Comparison of ENCODE assay signal across 11 cellular contexts in the genomic region with DNA sequence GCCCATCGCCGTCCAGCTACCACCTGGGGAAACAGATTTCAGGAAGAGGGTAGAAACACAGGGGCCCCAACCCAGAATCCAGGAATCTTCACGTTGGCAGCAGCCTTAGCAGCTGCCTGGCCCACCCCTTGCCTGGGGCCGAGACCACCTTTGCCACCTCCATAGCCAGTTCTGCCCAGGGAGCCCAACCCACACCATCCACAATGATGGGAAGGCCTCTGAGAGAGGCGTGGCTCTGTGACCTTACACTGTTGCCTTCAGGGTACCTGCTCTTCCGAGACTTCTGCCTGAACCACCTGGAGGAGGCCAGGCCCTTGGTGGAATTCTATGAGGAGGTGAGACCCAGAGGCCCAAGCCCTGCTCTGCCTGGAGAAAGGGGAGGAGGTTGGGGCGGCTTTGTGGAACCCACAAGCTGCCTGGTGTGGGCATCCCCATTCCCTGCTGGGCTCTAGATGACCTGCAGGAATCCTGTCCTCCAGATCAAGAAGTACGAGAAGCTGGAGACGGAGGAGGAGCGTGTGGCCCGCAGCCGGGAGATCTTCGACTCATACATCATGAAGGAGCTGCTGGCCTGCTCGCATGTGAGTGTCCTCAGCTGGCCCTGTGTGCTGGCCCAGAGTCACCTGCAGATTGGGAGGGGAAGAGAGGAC. TPM values are rescaled to one million over a fixed set of nuclear protein-coding genes. Genes with fewer than 3 reads are reported as not detected.
DNase-seq lines count a peak whose midpoint lies in the region; ATAC-seq, FAIRE-seq and TF ChIP-seq lines count a peak whose summit lies in the region.
"Had no signal": no experiment of that assay in that cellular context is flagged by ENCODE, and none has a peak within 500 bp of the region (broad histone marks: within the 10 kb centered on the region; RNA-seq: fewer than 3 reads in every experiment).

No MANE protein-coding gene starts in this region.

- no peaks in the 10 kb centered on the region for H3K27me3 ChIP-seq in CD8-positive, alpha-beta T cell (ENCODE audit: insufficient read depth, low read length)
- H3K27me3 ChIP-seq in Peyer's patch: no peaks in the 10 kb centered on the region
- no peaks in the 10 kb centered on the region for H3K27me3 ChIP-seq in psoas muscle (ENCODE audit: insufficient read depth in 3 of 3, low read length in 2 of 3)

- no peaks in the 10 kb centered on the region for H3K27me3 Mint-ChIP-seq in CD8-positive, alpha-beta T cell (ENCODE audit: low read depth)
- H3K27me3 Mint-ChIP-seq in effector memory CD8-positive, alpha-beta T cell: no peaks in the 10 kb centered on the region

- WGBS in psoas muscle, 3 donors: 85 to 87% (median 87%) methylated on average over 14 of the region's 14 CpGs

- no peaks in the 10 kb centered on the region for H3K9me3 Mint-ChIP-seq in CD8-positive, alpha-beta T cell
- H3K9me3 Mint-ChIP-seq in effector memory CD8-positive, alpha-beta T cell: no peaks in the 10 kb centered on the region

- peaks cover 79% of the 10 kb centered on the region for H3K36me3 Mint-ChIP-seq in CD8-positive, alpha-beta T cell
- H3K36me3 Mint-ChIP-seq in effector memory CD8-positive, alpha-beta T cell (ENCODE audit: insufficient read depth): peaks cover 96% of the 10 kb centered on the region

- CTCF ChIA-PET in CD8-positive, alpha-beta T cell (lab: Charles Lee): interaction anchor here (0.7 to 2.0 kb wide), 7 partner anchors 9 to 102 kb away, joined by 3 to 12 read pairs (median 4); a partner anchor contains a TSS

- peak overlapping the region; percentile 95 for H3K27ac Mint-ChIP-seq in CD8-positive, alpha-beta T cell
- peak overlapping the region; percentile 90 to 99 for H3K27ac Mint-ChIP-seq in effector memory CD8-positive, alpha-beta T cell

- peaks cover 54% of the 10 kb centered on the region for H3K36me3 ChIP-seq in CD8-positive, alpha-beta T cell (ENCODE audit: insufficient read depth, low read length)
- peaks cover 0 to 62% (median 5%) of the 10 kb centered on the region in 3 donors for H3K36me3 ChIP-seq in Peyer's patch
- peaks cover 3 to 57% of the 10 kb centered on the region in 2 donors for H3K36me3 ChIP-seq in psoas muscle (ENCODE audit: insufficient read depth in 1 of 2, low read depth in 1 of 2)

- intact Hi-C loops in CD8-positive, alpha-beta T cell (cut with DNase I, micrococcal nuclease): loop anchor here in 1 of 2 experiments (5.0 kb wide), 1 partner anchor 228 kb away; a partner anchor contains a TSS
- intact Hi-C loops in psoas muscle (cut with DNase I): no loop called here

- H3K27ac ChIP-seq in CD8-positive, alpha-beta T cell (ENCODE audit: low read depth, low read length): peak overlapping the region; percentile 74
- H3K27ac ChIP-seq in Peyer's patch (peak overlapping the region; percentile 83 to 100 (median 90)), psoas muscle (no peak overlapping the region)

- peaks cover 96% of the 10 kb centered on the region for H3K4me1 ChIP-seq in CD8-positive, alpha-beta T cell (ENCODE audit: insufficient read depth, low read length)
- H3K4me1 ChIP-seq in Peyer's patch (peaks cover 12 to 59% (median 53%) of the 10 kb centered on the region in 4 donors), psoas muscle (peaks cover 42% of the 10 kb centered on the region)

- no peak for ATAC-seq in CD8-positive, alpha-beta T cell
- no peak for ATAC-seq in effector memory CD8-positive, alpha-beta T cell (replicated peaks)
- ATAC-seq in psoas muscle: no peak

- peak in 1 of 7 experiments; percentile 0 for DNase-seq in CD8-positive, alpha-beta T cell
- DNase-seq in Peyer's patch (peak in 1 of 3 donors; percentile 44), psoas muscle (peak; percentile 6 to 51), NCI-H1092 treated with DMSO at 0.1 percent for 48 hours (lab: John Stamatoyannopoulos, UW) (no peak), H54 (ENCODE audit: insufficient read length, low spot score) (no peak), GM10266 (ENCODE audit: extremely low spot score) (no peak), HCEC 1CT (no peak)
- DNase-seq in effector memory CD8-positive, alpha-beta T cell: no peak
- DNase-seq: DMS153; hippocampal formation; stimulated activated CD4-positive, alpha-beta T cell treated with anti-CD3 and anti-CD28 coated beads, Interleukin-12 subunit alpha, Interleukin-12 subunit beta, amount 100 ng/mL, for 4 hours had no signal

- H3K4me3 ChIP-seq in CD8-positive, alpha-beta T cell (ENCODE audit: low read depth, low read length): no peak overlapping the region
- no peak overlapping the region for H3K4me3 ChIP-seq in Peyer's patch
- no peak overlapping the region for H3K4me3 ChIP-seq in psoas muscle

- TF ChIP-seq CTCF in CD8-positive, alpha-beta T cell (IDR thresholded peaks at IDR 0.05): no peak
- no peak for TF ChIP-seq CTCF in Peyer's patch (IDR thresholded peaks at IDR 0.05)
- no peak for TF ChIP-seq CTCF in psoas muscle (IDR thresholded peaks at IDR 0.05)
- no peak for TF ChIP-seq CTCF in GM10266 (IDR thresholded peaks at IDR 0.05; ENCODE audit: control insufficient read depth, insufficient read depth, low read depth, missing control alignments)

- POLR2A ChIA-PET in CD8-positive, alpha-beta T cell (lab: Charles Lee): interaction anchor here (1.5 to 15.2 kb wide), 4 partner anchors 5 to 38 kb away, joined by 5 to 426 read pairs (median 216); a partner anchor contains a TSS

- TF ChIP-seq POLR2A in Peyer's patch (IDR thresholded peaks at IDR 0.05): no peak
- TF ChIP-seq POLR2A in H54 (IDR thresholded peaks at IDR 0.05; ENCODE audit: low read depth, low read length): no peak

- no peak for FAIRE-seq in H54 (lab: Jason Lieb, UNC)

- H3K4me1 Mint-ChIP-seq in CD8-positive, alpha-beta T cell (ENCODE audit: low read depth): peaks cover 57% of the 10 kb centered on the region
- peaks cover 51 to 53% of the 10 kb centered on the region in 2 donors for H3K4me1 Mint-ChIP-seq in effector memory CD8-positive, alpha-beta T cell (ENCODE audit: low read depth in 2 of 2)

- no peaks in the 10 kb centered on the region for H3K9me3 ChIP-seq in CD8-positive, alpha-beta T cell (ENCODE audit: low read length)
- no peaks in the 10 kb centered on the region for H3K9me3 ChIP-seq in Peyer's patch
- H3K9me3 ChIP-seq in psoas muscle: no peaks in the 10 kb centered on the region

- H3K4me3 Mint-ChIP-seq in CD8-positive, alpha-beta T cell: peak overlapping the region; percentile 79
- H3K4me3 Mint-ChIP-seq in effector memory CD8-positive, alpha-beta T cell: peak overlapping the region; percentile 85 to 99

RNA-seq across cellular contexts. Expression of a gene that starts 10.0 kb away (rescaled TPM):
- total RNA-seq in CD8-positive, alpha-beta T cell: 100 to 1,000 TPM; 152 TPM
- total RNA-seq in Peyer's patch: 10 to 100 TPM; 25.4 to 97.4 (median 41.5) TPM
- 1 to 10 TPM; 4.1 to 8.6 (median 7.8) TPM for total RNA-seq in psoas muscle
- polyA plus RNA-seq in psoas muscle: 1 to 10 TPM; 4.6 to 7.0 (median 5.9) TPM

RNA-seq across cellular contexts. Expression of a gene that starts 12.8 kb away (rescaled TPM):
- total RNA-seq in CD8-positive, alpha-beta T cell: 100 to 1,000 TPM; 356 to 371 TPM
- total RNA-seq in Peyer's patch (100 to 1,000 TPM; 103 to 276 (median 163) TPM), psoas muscle (10 to 100 TPM; 41.7 to 46.8 (median 46.1) TPM)
- polyA plus RNA-seq in psoas muscle: 10 to 100 TPM; 37.3 to 56.8 (median 46.2) TPM

RNA-seq across cellular contexts. Expression of a gene that starts 24.3 kb away (rescaled TPM):
- 1 to 10 TPM; 5.9 to 9.9 TPM for total RNA-seq in CD8-positive, alpha-beta T cell
- total RNA-seq in Peyer's patch: 100 to 1,000 TPM in 2 of 4 donors, 10 to 100 TPM in 2; 55.9 to 128 (median 99.9) TPM
- total RNA-seq in psoas muscle: 10 to 100 TPM in 1 of 4 donors, 1 to 10 TPM in 3; 3.7 to 10.1 (median 6.9) TPM
- 1 to 10 TPM; 3.0 to 5.0 (median 4.2) TPM for polyA plus RNA-seq in psoas muscle

Comparison
In these comparisons a context has a peak if more than half of its experiments do, and no peak if none do; other contexts are left out.
1. DNase-seq: peak in psoas muscle (2 of 2); none in effector memory CD8-positive, alpha-beta T cell (0 of 3), NCI-H1092 treated with DMSO at 0.1 percent for 48 hours (single experiment), H54 (single experiment), GM10266 (single experiment) and HCEC 1CT (single experiment).
2. RNA of a gene that starts 24.3 kb away (total RNA-seq): 55.9 to 128 TPM in Peyer's patch; 5.9 to 9.9 TPM in CD8-positive, alpha-beta T cell and 3.7 to 10.1 TPM in psoas muscle; every median in the first group is over 4 times any median in the second.